In genomic region chr11:67163006-67163405, GRCh38 we compare ENCODE assay signal across 30 cellular contexts. TPM values are rescaled to one million over a fixed set of nuclear protein-coding genes. Genes with fewer than 3 reads are reported as not detected.
A peak's percentile ranks its signal among the peaks of the same experiment; 100 is the strongest.
DNase-seq lines count a peak whose midpoint lies in the region; ATAC-seq and TF ChIP-seq lines count a peak whose summit lies in the region.
"Had no signal": no experiment of that assay in that cellular context is flagged by ENCODE, and none has a peak within 500 bp of the region (broad histone marks: within the 10 kb centered on the region; RNA-seq: fewer than 3 reads in every experiment).

No MANE protein-coding gene starts in this region.

- no peak for ATAC-seq in central memory CD8-positive, alpha-beta T cell (replicated peaks; ENCODE audit: extremely low read depth, poor library complexity, severe bottlenecking)
- ATAC-seq in aorta (ENCODE audit: low FRiP score) (no peak), HG03097 (IDR thresholded peaks at IDR 0.05; ENCODE audit: low FRiP score, unreplicated experiment) (no peak)
- ATAC-seq: GM23338, left ventricle myocardium superior had no signal

- WGBS in aorta, 2 donors: 93 to 97% methylated on average over 3 of the region's 3 CpGs

- intact Hi-C loops in CD4-positive, alpha-beta memory T cell (cut with micrococcal nuclease): no loop called here
- intact Hi-C loops in aorta (cut with DNase I): loop anchor here in 1 of 2 donors (10.0 kb wide), 1 partner anchor 78 kb away; no protein-coding TSS in a partner anchor

- no peak overlapping the region for H3K4me3 ChIP-seq in CD4-positive, alpha-beta memory T cell (ENCODE audit: low read length in 2 of 2)
- no peak overlapping the region for H3K4me3 ChIP-seq in aorta (ENCODE audit: low read length in 2 of 2)
- H3K4me3 ChIP-seq: GM23338, Peyer's patch, psoas muscle, sigmoid colon, upper lobe of left lung had no signal

- CTCF ChIA-PET in CD4-positive, alpha-beta memory T cell (lab: Charles Lee; ENCODE audit: partially characterized antibody): interaction anchor here (1.3 kb wide), 1 partner anchor 91 kb away, joined by 3 read pairs; no protein-coding TSS in a partner anchor

- H3K4me3 Mint-ChIP-seq in CD4-positive, alpha-beta memory T cell: no peak overlapping the region
- no peak overlapping the region for H3K4me3 Mint-ChIP-seq in central memory CD8-positive, alpha-beta T cell
- no peak overlapping the region for H3K4me3 Mint-ChIP-seq in nephron
- H3K4me3 Mint-ChIP-seq: dendritic cell treated with granulocyte-macrophage colony-stimulating factor and Interleukin-4, amounts not matched to agents 40 ng/mL and 50 ng/mL, for 4 days; endodermal cell; GM23338; HFFc6 had no signal

- peaks cover 43 to 72% (median 55%) of the 10 kb centered on the region in 4 donors for H3K4me1 Mint-ChIP-seq in CD4-positive, alpha-beta memory T cell
- peaks cover 69% of the 10 kb centered on the region for H3K4me1 Mint-ChIP-seq in central memory CD8-positive, alpha-beta T cell
- peaks cover 54% of the 10 kb centered on the region for H3K4me1 Mint-ChIP-seq in nephron

- TF ChIP-seq CTCF in nephron (IDR thresholded peaks at IDR 0.05; ENCODE audit: unreplicated experiment in 3 of 3): no peak

- H3K4me1 ChIP-seq in CD4-positive, alpha-beta memory T cell (ENCODE audit: insufficient read depth, low read length): peaks cover 23% of the 10 kb centered on the region
- peaks cover 0 to 6% of the 10 kb centered on the region in 2 donors for H3K4me1 ChIP-seq in aorta (ENCODE audit: control insufficient read depth in 1 of 2, insufficient read depth in 2 of 2, low read length in 2 of 2)

- no peaks in the 10 kb centered on the region for H3K27me3 Mint-ChIP-seq in CD4-positive, alpha-beta memory T cell
- H3K27me3 Mint-ChIP-seq in central memory CD8-positive, alpha-beta T cell: no peaks in the 10 kb centered on the region
- H3K27me3 Mint-ChIP-seq in nephron (ENCODE audit: low read depth): no peaks in the 10 kb centered on the region
- H3K27me3 Mint-ChIP-seq: dendritic cell treated with granulocyte-macrophage colony-stimulating factor and Interleukin-4, amounts not matched to agents 40 ng/mL and 50 ng/mL, for 4 days had no signal

- H3K9me3 Mint-ChIP-seq in CD4-positive, alpha-beta memory T cell: peaks cover 0 to 2% (median 0%) of the 10 kb centered on the region in 8 donors
- H3K9me3 Mint-ChIP-seq in central memory CD8-positive, alpha-beta T cell: no peaks in the 10 kb centered on the region
- H3K9me3 Mint-ChIP-seq in nephron: no peaks in the 10 kb centered on the region
- H3K9me3 Mint-ChIP-seq: dendritic cell treated with granulocyte-macrophage colony-stimulating factor and Interleukin-4, amounts not matched to agents 40 ng/mL and 50 ng/mL, for 4 days; endodermal cell; GM23338; HFFc6 had no signal

- DNase-seq in CD4-positive, alpha-beta memory T cell: no peak
- DNase-seq in DMS79 treated with DMSO at 0.1 percent for 48 hours (lab: John Stamatoyannopoulos, UW) (peak; percentile 13), aorta (no peak), AML-193 (lab: John Stamatoyannopoulos, UW) (no peak)
- DNase-seq in central memory CD8-positive, alpha-beta T cell (ENCODE audit: low spot score in 2 of 2): no peak
- DNase-seq: activated CD4-positive, alpha-beta T cell treated with anti-CD3 and anti-CD28 coated beads for 1 hour; activated gamma-delta T cell; activated T-cell treated with anti-CD3 and anti-CD28 coated beads for 4 hours; central memory CD4-positive, alpha-beta T cell; EL; endodermal cell; HFFc6; left ventricle myocardium superior; NCI-H1105 treated with DMSO at 0.1 percent for 48 hours; NCI-H1930; NCI-H345; NCI-H774; occipital lobe; Peyer's patch; psoas muscle; SHP77 treated with DMSO at 0.1 percent for 48 hours; sigmoid colon; stimulated activated CD4-positive, alpha-beta T cell treated with anti-CD3 and anti-CD28 coated beads, Interleukin-4, amount 100 ng/mL, for 1 hour; substantia nigra had no signal

- no peaks in the 10 kb centered on the region for H3K36me3 ChIP-seq in CD4-positive, alpha-beta memory T cell (ENCODE audit: insufficient read depth, low read length)
- H3K36me3 ChIP-seq in aorta (ENCODE audit: control insufficient read depth in 1 of 2, insufficient read depth in 2 of 2, low read length in 1 of 2): no peaks in the 10 kb centered on the region
- H3K36me3 ChIP-seq: Peyer's patch, sigmoid colon, upper lobe of left lung had no signal

- H3K36me3 Mint-ChIP-seq in CD4-positive, alpha-beta memory T cell: peaks cover 0 to 12% of the 10 kb centered on the region in 2 donors
- peaks cover 20% of the 10 kb centered on the region for H3K36me3 Mint-ChIP-seq in central memory CD8-positive, alpha-beta T cell (ENCODE audit: insufficient read depth)
- H3K36me3 Mint-ChIP-seq in nephron (ENCODE audit: low read depth): peaks cover 23% of the 10 kb centered on the region

- no peaks in the 10 kb centered on the region for H3K9me3 ChIP-seq in CD4-positive, alpha-beta memory T cell (ENCODE audit: control insufficient read depth in 1 of 2, low read length in 2 of 2)
- H3K9me3 ChIP-seq in aorta (ENCODE audit: control insufficient read depth, low read length): no peaks in the 10 kb centered on the region
- H3K9me3 ChIP-seq: Peyer's patch, psoas muscle, sigmoid colon, upper lobe of left lung had no signal

- no peaks in the 10 kb centered on the region for H3K27me3 ChIP-seq in CD4-positive, alpha-beta memory T cell (ENCODE audit: insufficient read depth, low read length)
- no peaks in the 10 kb centered on the region for H3K27me3 ChIP-seq in aorta (ENCODE audit: control insufficient read depth in 1 of 2, insufficient read depth in 2 of 2, low read length in 1 of 2)
- H3K27me3 ChIP-seq: Peyer's patch, sigmoid colon, upper lobe of left lung had no signal

- H3K27ac Mint-ChIP-seq in CD4-positive, alpha-beta memory T cell: peak overlapping the region in 5 of 7 donors; percentile 1 to 83 (median 65)
- peak overlapping the region; percentile 67 for H3K27ac Mint-ChIP-seq in central memory CD8-positive, alpha-beta T cell (ENCODE audit: low read depth)
- H3K27ac Mint-ChIP-seq in nephron: peak overlapping the region in 2 of 3 experiments; percentile 60 to 63
- H3K27ac Mint-ChIP-seq: dendritic cell treated with granulocyte-macrophage colony-stimulating factor and Interleukin-4, amounts not matched to agents 40 ng/mL and 50 ng/mL, for 4 days; endodermal cell; GM23338; HFFc6 had no signal

- POLR2A ChIA-PET in CD4-positive, alpha-beta memory T cell (lab: Charles Lee; ENCODE audit: partially characterized antibody): no interaction called here

- H3K27ac ChIP-seq in CD4-positive, alpha-beta memory T cell (ENCODE audit: low read depth, low read length): no peak overlapping the region
- H3K27ac ChIP-seq in aorta (ENCODE audit: low read depth in 1 of 2, low read length in 2 of 2): no peak overlapping the region
- H3K27ac ChIP-seq: C4-2B, Peyer's patch, psoas muscle, sigmoid colon had no signal

RNA-seq across cellular contexts. Expression of gene KDM2A, which starts 43.9 kb away (rescaled TPM):
- total RNA-seq in CD4-positive, alpha-beta memory T cell: 100 to 1,000 TPM; 193 to 200 TPM
- 10 to 100 TPM; 14.0 to 17.3 TPM for polyA plus RNA-seq in CD4-positive, alpha-beta memory T cell
- total RNA-seq in aorta: 100 to 1,000 TPM in 1 of 2 donors, 10 to 100 TPM in 1; 64.0 to 106 TPM
- polyA plus RNA-seq in aorta: 10 to 100 TPM; 11.5 to 26.5 TPM
